In the genomic region with DNA sequence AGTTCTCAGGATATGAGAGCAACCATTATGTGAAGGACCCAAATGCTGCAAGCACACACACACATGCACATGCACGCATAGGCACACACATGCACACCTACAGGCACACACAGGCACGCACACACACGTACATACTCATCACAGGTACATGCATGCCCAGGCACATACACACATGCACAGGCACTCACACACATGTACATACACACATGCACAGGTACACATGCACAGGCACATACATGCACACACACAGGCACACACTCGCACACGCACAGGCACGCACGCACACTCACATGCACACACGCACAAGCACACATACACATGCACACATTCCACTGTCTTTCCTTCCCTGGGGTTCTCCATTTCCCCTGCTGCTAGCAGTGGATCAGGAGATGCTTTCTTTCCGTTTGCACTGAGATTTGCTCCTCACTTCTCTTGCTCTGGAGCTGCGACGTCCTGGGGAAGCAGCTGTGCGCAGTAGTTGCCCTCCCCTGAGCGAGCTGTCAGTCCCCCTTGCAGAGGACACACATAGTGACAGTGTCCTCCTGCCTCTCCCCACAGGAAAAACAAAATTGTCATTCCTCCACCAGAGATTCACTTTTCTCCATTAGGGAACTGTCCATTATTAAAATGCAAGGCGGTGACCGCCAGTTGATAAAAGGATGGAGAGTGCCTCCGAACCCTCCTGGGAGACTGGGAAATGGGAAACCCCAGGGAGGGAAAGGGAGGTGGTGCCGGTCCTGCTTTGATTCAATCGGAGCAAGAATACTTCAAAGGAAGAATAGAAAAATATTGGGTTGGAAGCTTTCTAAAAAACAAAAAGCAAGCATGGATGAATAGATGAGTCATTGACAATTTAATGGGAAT, we compare ENCODE assay signal across 20 cellular contexts.
"Had no signal": no experiment of that assay in that cellular context is flagged by ENCODE, and none has a peak within 500 bp of the region (broad histone marks: within the 10 kb centered on the region; RNA-seq: fewer than 3 reads in every experiment).

No MANE protein-coding gene starts in this region.

- H3K27ac ChIP-seq: cardiac muscle cell, foreskin keratinocyte, thyroid gland, uterus had no signal

- H3K4me3 Mint-ChIP-seq: activated CD4-positive, alpha-beta T cell treated with anti-CD3 and anti-CD28 coated beads, Interleukin-2, amount 10 ng/mL, durations not matched to agents 7 days and 5 days; activated CD8-positive, alpha-beta T cell treated with anti-CD3 and anti-CD28 coated beads, Interleukin-2, amount 10 ng/mL, durations not matched to agents 7 days and 5 days; activated naive CD4-positive, alpha-beta T cell treated with anti-CD3 and anti-CD28 coated beads for 36 hours; nephron progenitor cell; stimulated activated naive CD8-positive, alpha-beta T cell treated with anti-CD3 and anti-CD28 coated beads, Interleukin-15, Interleukin-2, amounts not matched to agents 100 ng/mL and 50 ng/mL, for 24 hours had no signal

- ATAC-seq: activated CD8-positive, alpha-beta T cell treated with anti-CD3 and anti-CD28 coated beads, Interleukin-2, amount 10 ng/mL, durations not matched to agents 7 days and 5 days; foreskin keratinocyte; left ventricle myocardium superior; SK-N-SH treated with all-trans-retinoic acid at 6 μM for 48 hours had no signal

- H3K9me3 ChIP-seq: thyroid gland, uterus had no signal

- H3K27me3 Mint-ChIP-seq: stimulated activated naive CD8-positive, alpha-beta T cell treated with anti-CD3 and anti-CD28 coated beads, Interleukin-15, Interleukin-2, amounts not matched to agents 100 ng/mL and 50 ng/mL, for 24 hours had no signal

- H3K36me3 ChIP-seq: cardiac muscle cell, thyroid gland, uterus had no signal

- H3K4me1 Mint-ChIP-seq: activated CD4-positive, alpha-beta T cell treated with anti-CD3 and anti-CD28 coated beads, Interleukin-2, amount 10 ng/mL, durations not matched to agents 7 days and 5 days had no signal

- H3K27ac Mint-ChIP-seq: activated CD4-positive, alpha-beta T cell treated with anti-CD3 and anti-CD28 coated beads, Interleukin-2, amount 10 ng/mL, durations not matched to agents 7 days and 5 days; activated CD8-positive, alpha-beta T cell treated with anti-CD3 and anti-CD28 coated beads, Interleukin-2, amount 10 ng/mL, durations not matched to agents 7 days and 5 days; activated naive CD4-positive, alpha-beta T cell treated with anti-CD3 and anti-CD28 coated beads for 36 hours; nephron progenitor cell; stimulated activated naive CD8-positive, alpha-beta T cell treated with anti-CD3 and anti-CD28 coated beads, Interleukin-15, Interleukin-2, amounts not matched to agents 100 ng/mL and 50 ng/mL, for 24 hours had no signal

- H3K9me3 Mint-ChIP-seq: activated naive CD4-positive, alpha-beta T cell treated with anti-CD3 and anti-CD28 coated beads for 36 hours; stimulated activated naive CD8-positive, alpha-beta T cell treated with anti-CD3 and anti-CD28 coated beads, Interleukin-15, Interleukin-2, amounts not matched to agents 100 ng/mL and 50 ng/mL, for 24 hours had no signal

- H3K4me1 ChIP-seq: thyroid gland, uterus had no signal

- H3K4me3 ChIP-seq: cardiac muscle cell, thyroid gland, uterus had no signal

- DNase-seq: activated CD4-positive, alpha-beta T cell treated with anti-CD3 and anti-CD28 coated beads, Interleukin-2, amount 10 ng/mL, durations not matched to agents 7 days and 5 days; activated CD4-positive, CD25-positive, alpha-beta regulatory T cell treated with anti-CD3 and anti-CD28 coated beads, Interleukin-2, amount 50 U/mL, for 72 hours; activated CD8-positive, alpha-beta T cell treated with anti-CD3 and anti-CD28 coated beads, Interleukin-2, amount 10 ng/mL, durations not matched to agents 7 days and 5 days; activated effector memory CD4-positive, alpha-beta T cell treated with Interleukin-2 at 50 U/mL for 16 hours; activated naive CD4-positive, alpha-beta T cell treated with anti-CD3 and anti-CD28 coated beads for 36 hours; activated T-cell treated with anti-CD3 and anti-CD28 coated beads, Interleukin-2, amount 50 U/mL, for 48 hours; cortex of kidney; foreskin keratinocyte; left ventricle myocardium superior; nephron progenitor cell; occipital lobe; posterior cingulate gyrus; stimulated activated CD4-positive, alpha-beta T cell treated with anti-CD3 and anti-CD28 coated beads, Interleukin-4, amount 100 ng/mL, for 4 hours; substantia nigra; thyroid gland; uterus had no signal

- FAIRE-seq: endometrium had no signal

- H3K27me3 ChIP-seq: cardiac muscle cell, foreskin keratinocyte, thyroid gland, uterus had no signal
